8 cellular contexts compared by ENCODE assay signal in the genomic region with DNA sequence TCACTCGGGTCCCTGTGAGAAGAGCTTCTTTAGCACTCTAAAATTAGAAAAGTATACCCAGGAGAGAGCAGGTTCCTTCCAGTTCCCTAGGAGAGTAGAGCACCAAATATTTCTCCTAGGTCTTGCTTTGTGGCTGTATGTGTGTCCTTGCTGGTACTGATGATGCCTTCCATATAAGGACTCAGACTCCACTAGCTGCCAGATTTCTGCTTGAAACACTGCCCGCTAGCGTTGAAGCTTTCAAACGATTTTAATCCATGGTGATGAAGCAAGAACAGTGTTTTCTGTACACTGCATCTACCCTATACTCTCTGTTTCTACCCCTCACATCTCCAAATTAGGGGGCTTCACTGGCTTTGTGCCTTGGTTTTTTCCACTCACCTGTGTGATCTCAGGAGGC. TPM values are rescaled to one million over a fixed set of nuclear protein-coding genes. Genes with fewer than 3 reads are reported as not detected.
A peak's percentile ranks its signal among the peaks of the same experiment; 100 is the strongest.
DNase-seq lines count a peak whose midpoint lies in the region; ATAC-seq and TF ChIP-seq lines count a peak whose summit lies in the region.

No MANE protein-coding gene starts in this region.

- no peak overlapping the region for H3K9ac ChIP-seq in DND-41 (ENCODE audit: low read depth, low read length)
- H3K9ac ChIP-seq in smooth muscle cell (ENCODE audit: low read depth), result no peak overlapping the region

- H3K27ac Mint-ChIP-seq in natural killer cell treated with Interleukin-12 subunit alpha and Interleukin-12 subunit beta and Interleukin-15 and Interleukin-18, amount 100 ng/mL, for 72 hours, result no peak overlapping the region

- H3K4me2 ChIP-seq in DND-41 (ENCODE audit: insufficient read depth, low read length) (peak overlapping the region; percentile 74; the same call in 1 of the 2 replicates), osteoblast (ENCODE audit: insufficient read depth, low read length) (peak overlapping the region; percentile 75), smooth muscle cell (no peak overlapping the region)

- H3F3A ChIP-seq in smooth muscle cell (ENCODE audit: low read depth), result no peaks in the 10 kb centered on the region

- no peak overlapping the region for H3K4me3 ChIP-seq in DND-41 (ENCODE audit: low read depth in 1 of 2, low read length in 2 of 2)
- H3K4me3 ChIP-seq in dorsolateral prefrontal cortex, result peak overlapping the region in 2 of 59 donors; percentile 3 to 11
- H3K4me3 ChIP-seq in osteoblast (ENCODE audit: insufficient read depth, low read length), result peak overlapping the region; percentile 59
- no peak overlapping the region for H3K4me3 ChIP-seq in smooth muscle cell

- H3K36me3 ChIP-seq in DND-41 (ENCODE audit: insufficient read depth, low read length) (peaks cover 11% of the 10 kb centered on the region), osteoblast (ENCODE audit: insufficient read depth, low read length) (no peaks in the 10 kb centered on the region), smooth muscle cell (ENCODE audit: low read depth) (no peaks in the 10 kb centered on the region)

- H3K9me3 ChIP-seq in DND-41 (ENCODE audit: insufficient read depth, low read length, severe bottlenecking), result no peaks in the 10 kb centered on the region
- no peaks in the 10 kb centered on the region for H3K9me3 ChIP-seq in osteoblast (ENCODE audit: low read depth, low read length)
- H3K9me3 ChIP-seq in smooth muscle cell (replicated peaks; ENCODE audit: low read depth), result no peaks in the 10 kb centered on the region

- ATAC-seq in DND-41 (ENCODE audit: insufficient read depth, low read depth) (no peak), HG02642 (IDR thresholded peaks at IDR 0.05; ENCODE audit: poor library complexity, unreplicated experiment) (peak; percentile 22), HG03045 (IDR thresholded peaks at IDR 0.05; ENCODE audit: unreplicated experiment) (no peak)
- ATAC-seq in natural killer cell treated with Interleukin-12 subunit alpha and Interleukin-12 subunit beta and Interleukin-15 and Interleukin-18, amount 100 ng/mL, for 72 hours, result no peak

- H4K20me1 ChIP-seq in DND-41 (ENCODE audit: insufficient read depth, low read length) (no peaks in the 10 kb centered on the region), osteoblast (ENCODE audit: insufficient read depth, low read length) (no peaks in the 10 kb centered on the region), smooth muscle cell (ENCODE audit: low read depth) (no peaks in the 10 kb centered on the region)

- H3K79me2 ChIP-seq in DND-41 (ENCODE audit: insufficient read depth, low read length), result peaks cover 37% of the 10 kb centered on the region
- H3K79me2 ChIP-seq in osteoblast (ENCODE audit: insufficient read depth, low read length), result peaks cover 21% of the 10 kb centered on the region
- peaks cover 18% of the 10 kb centered on the region for H3K79me2 ChIP-seq in smooth muscle cell (ENCODE audit: low read depth)

- peaks cover 5% of the 10 kb centered on the region for H3K36me3 Mint-ChIP-seq in natural killer cell treated with Interleukin-12 subunit alpha and Interleukin-12 subunit beta and Interleukin-15 and Interleukin-18, amount 100 ng/mL, for 72 hours

- H3K4me1 ChIP-seq in DND-41 (ENCODE audit: insufficient read depth, low read length), result peaks cover 37% of the 10 kb centered on the region
- peaks cover 13% of the 10 kb centered on the region for H3K4me1 ChIP-seq in osteoblast (ENCODE audit: insufficient read depth, low read length)
- peaks cover 15% of the 10 kb centered on the region for H3K4me1 ChIP-seq in smooth muscle cell (ENCODE audit: low read depth)

- 83% methylated on average over 4 of the region's 4 CpGs for WGBS in smooth muscle cell (ENCODE audit: low lambda C conversion rate)

- no peaks in the 10 kb centered on the region for H3K9me3 Mint-ChIP-seq in natural killer cell treated with Interleukin-12 subunit alpha and Interleukin-12 subunit beta and Interleukin-15 and Interleukin-18, amount 100 ng/mL, for 72 hours

- H3K27me3 ChIP-seq in DND-41 (ENCODE audit: insufficient read depth, low read length, poor library complexity), result no peaks in the 10 kb centered on the region
- no peaks in the 10 kb centered on the region for H3K27me3 ChIP-seq in dorsolateral prefrontal cortex
- no peaks in the 10 kb centered on the region for H3K27me3 ChIP-seq in osteoblast (ENCODE audit: insufficient read depth, low read length)
- H3K27me3 ChIP-seq in smooth muscle cell (ENCODE audit: low read depth), result no peaks in the 10 kb centered on the region

- H3K4me1 Mint-ChIP-seq in natural killer cell treated with Interleukin-12 subunit alpha and Interleukin-12 subunit beta and Interleukin-15 and Interleukin-18, amount 100 ng/mL, for 72 hours (ENCODE audit: low read depth in 2 of 2), result peaks cover 5 to 30% of the 10 kb centered on the region in 2 donors

- no peak overlapping the region for H3K27ac ChIP-seq in DND-41 (ENCODE audit: low read length)
- peak overlapping the region in 10 of 59 donors; percentile 4 to 98 (median 40) for H3K27ac ChIP-seq in dorsolateral prefrontal cortex
- H3K27ac ChIP-seq in osteoblast (ENCODE audit: low read depth, low read length), result peak overlapping the region; percentile 73
- no peak overlapping the region for H3K27ac ChIP-seq in smooth muscle cell (ENCODE audit: low read depth)

- no peak overlapping the region for H3K4me3 Mint-ChIP-seq in natural killer cell treated with Interleukin-12 subunit alpha and Interleukin-12 subunit beta and Interleukin-15 and Interleukin-18, amount 100 ng/mL, for 72 hours

- intact Hi-C loops in dorsolateral prefrontal cortex (cut with DNase I), result loop anchor here in 1 of 2 donors (10.0 kb wide), 1 partner anchor 653 kb away; a partner anchor contains a TSS

- DNase-seq in DND-41 (no peak), NCI-H526 treated with DMSO at 0.1 percent for 48 hours (lab: John Stamatoyannopoulos, UW) (peak; percentile 24), dorsolateral prefrontal cortex (peak in 1 of 10 donors; percentile 12), osteoblast (ENCODE audit: insufficient read length, low spot score, missing footprints) (peak; percentile 6), smooth muscle cell (lab: John Stamatoyannopoulos, UW; ENCODE audit: unreplicated experiment) (no peak)
- no peak for DNase-seq in natural killer cell treated with Interleukin-12 subunit alpha and Interleukin-12 subunit beta and Interleukin-15 and Interleukin-18, amount 100 ng/mL, for 72 hours (ENCODE audit: low spot score)

- TF ChIP-seq CTCF in DND-41 (IDR thresholded peaks at IDR 0.05; ENCODE audit: borderline replicate concordance, extremely low read depth, low read length, poor library complexity, severe bottlenecking) (no peak), dorsolateral prefrontal cortex (IDR thresholded peaks at IDR 0.05 in 54 of 56, conservative IDR thresholded peaks at IDR 0.05 in 2 of 56; ENCODE audit: low read depth in 1 of 56, partially characterized antibody in 56 of 56) (peak in 33 of 56 donors; percentile 8 to 50 (median 26)), osteoblast (IDR thresholded peaks at IDR 0.05; ENCODE audit: extremely low read depth, low read depth, low read length) (peak; percentile 64), smooth muscle cell (IDR thresholded peaks at IDR 0.05; ENCODE audit: borderline replicate concordance, insufficient read depth, poor library complexity, severe bottlenecking) (no peak)

- H3K27me3 Mint-ChIP-seq in natural killer cell treated with Interleukin-12 subunit alpha and Interleukin-12 subunit beta and Interleukin-15 and Interleukin-18, amount 100 ng/mL, for 72 hours, result peaks cover 20 to 33% of the 10 kb centered on the region in 2 donors

- H2AFZ ChIP-seq in DND-41 (ENCODE audit: low read depth, low read length) (no peak overlapping the region), osteoblast (ENCODE audit: low read length) (peak overlapping the region; percentile 81), smooth muscle cell (ENCODE audit: low read depth) (no peak overlapping the region)

RNA-seq across cellular contexts. Expression of a gene that starts 2.4 kb away (rescaled TPM):
- total RNA-seq in dorsolateral prefrontal cortex (10 to 100 TPM in 88 of 120 experiments, 1 to 10 TPM in 32; 5.0 to 17.8 (median 11.6) TPM), osteoblast (6.9 and 9.1 TPM in 2 replicates), smooth muscle cell (13.9 and 17.2 TPM in 2 replicates)
- polyA plus RNA-seq in smooth muscle cell, result 17.6 and 18.7 TPM in 2 replicates
- 10 to 100 TPM; 34.4 to 54.0 TPM for total RNA-seq in natural killer cell treated with Interleukin-12 subunit alpha and Interleukin-12 subunit beta and Interleukin-15 and Interleukin-18, amount 100 ng/mL, for 72 hours

Comparison
In these comparisons a context has a peak if more than half of its experiments do, and no peak if none do; other contexts are left out.
1. DNase-seq: peak in NCI-H526 treated with DMSO at 0.1 percent for 48 hours (single experiment) and osteoblast (single experiment); none in DND-41 (single experiment), smooth muscle cell (single experiment) and natural killer cell treated with Interleukin-12 subunit alpha and Interleukin-12 subunit beta and Interleukin-15 and Interleukin-18, amount 100 ng/mL, for 72 hours (single experiment).
2. CTCF ChIP-seq: peak in dorsolateral prefrontal cortex (33 of 56) and osteoblast (single experiment); none in DND-41 (single experiment) and smooth muscle cell (single experiment).